ENCODE assay signal across 1 cellular context in genomic region chr15:89334510-89335288, GRCh38.
TF ChIP-seq lines count a peak whose summit lies in the region.

Gene POLG, minus strand, starts transcription at chr15:89334824. Its CDS starts 1,070 bp downstream, at chr15:89333754.

TF ChIP-seq in HCT116, 20 proteins besides CTCF, POLR2A, EP300 and RAD21 (continued from another document):
- TF ChIP-seq SIN3A (IDR thresholded peaks at IDR 0.05; ENCODE audit: low read depth) (no peak), YY1 (IDR thresholded peaks at IDR 0.05; ENCODE audit: extremely low read depth, insufficient replicate concordance, low read depth, low read length) (peak; percentile 33)
